Comparison of ENCODE assay signal across 18 cellular contexts in genomic region chr14:56549721-56550120, GRCh38.
"Had no signal": no experiment of that assay in that cellular context is flagged by ENCODE, and none has a peak within 500 bp of the region (broad histone marks: within the 10 kb centered on the region; RNA-seq: fewer than 3 reads in every experiment).

No MANE protein-coding gene starts in this region.

- H3K36me3 Mint-ChIP-seq: immature natural killer cell; naive thymus-derived CD8-positive, alpha-beta T cell had no signal

- H3K4me1 Mint-ChIP-seq: immature natural killer cell; naive thymus-derived CD8-positive, alpha-beta T cell had no signal

- DNase-seq: effector CD4-positive, alpha-beta T cell; foreskin fibroblast; glutamatergic neuron; immature natural killer cell; left cardiac atrium; left ventricle myocardium superior; mesenchymal stem cell; naive thymus-derived CD8-positive, alpha-beta T cell; posterior cingulate gyrus; right cardiac atrium; stimulated activated CD4-positive, alpha-beta T cell treated with anti-CD3 and anti-CD28 coated beads, Interleukin-2, amount 100 ng/mL, for 48 hours; stimulated activated naive CD4-positive, alpha-beta T cell treated with Interleukin-2 at 50 U/mL for 16 hours; trophoblast cell had no signal

- H3K27ac Mint-ChIP-seq: immature natural killer cell had no signal

- FAIRE-seq: keratinocyte had no signal

- H3K4me3 Mint-ChIP-seq: immature natural killer cell; naive thymus-derived CD8-positive, alpha-beta T cell had no signal

- H3K27ac ChIP-seq: coronary artery, gastroesophageal sphincter, neutrophil had no signal

- ATAC-seq: esophagus mucosa; gastroesophageal sphincter; left cardiac atrium; left ventricle myocardium superior; naive thymus-derived CD8-positive, alpha-beta T cell; right cardiac atrium had no signal

- H3K9me3 Mint-ChIP-seq: naive thymus-derived CD8-positive, alpha-beta T cell had no signal
